16 cellular contexts compared by ENCODE assay signal in the genomic region with DNA sequence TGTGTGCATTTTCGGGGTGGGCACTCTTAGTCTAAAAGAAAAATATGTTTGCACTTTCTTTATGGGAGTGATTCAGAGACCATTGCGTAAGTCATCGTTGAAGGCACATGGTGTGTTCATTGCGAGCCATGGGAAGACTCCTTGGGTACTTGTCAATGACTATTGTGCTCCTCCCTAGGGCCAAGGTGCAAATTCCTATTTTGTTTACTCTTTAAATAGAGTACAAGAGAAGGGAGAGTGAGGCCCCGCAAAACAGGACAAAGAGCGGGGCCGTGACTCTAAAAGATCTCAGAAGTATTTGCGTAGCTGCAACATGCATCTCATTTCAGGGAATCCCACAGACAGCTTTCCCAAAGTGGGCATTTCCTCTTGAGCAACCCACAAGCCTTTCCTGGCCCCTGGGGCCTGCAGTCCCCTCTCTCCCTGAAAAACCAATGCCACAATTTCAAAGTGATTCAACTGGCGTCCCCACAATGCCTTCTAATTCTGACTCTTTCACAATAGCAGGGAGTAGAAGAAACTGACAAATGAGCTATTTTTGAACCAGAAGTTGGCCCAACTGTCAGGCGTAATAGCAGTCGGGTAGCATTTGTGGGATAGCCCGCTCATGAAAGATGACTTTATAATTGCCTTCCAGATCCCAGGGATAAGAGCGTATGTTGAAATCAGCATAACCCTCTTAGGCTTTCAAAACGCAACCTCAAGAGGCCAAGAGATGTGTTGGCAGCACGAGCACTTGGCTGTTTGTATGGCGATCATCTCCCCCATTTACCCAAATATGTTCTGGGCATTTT.
DNase-seq lines count a peak whose midpoint lies in the region; ATAC-seq and TF ChIP-seq lines count a peak whose summit lies in the region.
"Had no signal": no experiment of that assay in that cellular context is flagged by ENCODE, and none has a peak within 500 bp of the region (broad histone marks: within the 10 kb centered on the region; RNA-seq: fewer than 3 reads in every experiment).

No MANE protein-coding gene starts in this region.

- CTCF ChIA-PET in activated CD4-positive, alpha-beta memory T cell treated with anti-CD3 and anti-CD28 coated beads, Interleukin-2, amount 10 ng/mL, durations not matched to agents 7 days and 5 days (lab: Charles Lee) = no interaction called here

- H3K27ac Mint-ChIP-seq in activated CD4-positive, alpha-beta memory T cell treated with anti-CD3 and anti-CD28 coated beads, Interleukin-2, amount 10 ng/mL, durations not matched to agents 7 days and 5 days = no peak overlapping the region
- H3K27ac Mint-ChIP-seq: activated naive CD4-positive, alpha-beta T cell treated with anti-CD3 and anti-CD28 coated beads, Interleukin-2, amount 50 U/mL, for 72 hours; endodermal cell had no signal

- no peak overlapping the region for H3K27ac ChIP-seq in foreskin keratinocyte
- H3K27ac ChIP-seq: gastroesophageal sphincter, parathyroid adenoma, transverse colon had no signal

- H3K27me3 Mint-ChIP-seq in activated CD4-positive, alpha-beta memory T cell treated with anti-CD3 and anti-CD28 coated beads, Interleukin-2, amount 10 ng/mL, durations not matched to agents 7 days and 5 days = no peaks in the 10 kb centered on the region

- POLR2A ChIA-PET in activated CD4-positive, alpha-beta memory T cell treated with anti-CD3 and anti-CD28 coated beads, Interleukin-2, amount 10 ng/mL, durations not matched to agents 7 days and 5 days (lab: Charles Lee) = no interaction called here

- no peak overlapping the region for H3K4me3 ChIP-seq in epithelial cell of esophagus (ENCODE audit: low read length)
- H3K4me3 ChIP-seq: gastroesophageal sphincter, transverse colon had no signal

- H3K4me3 Mint-ChIP-seq in activated CD4-positive, alpha-beta memory T cell treated with anti-CD3 and anti-CD28 coated beads, Interleukin-2, amount 10 ng/mL, durations not matched to agents 7 days and 5 days = no peak overlapping the region
- H3K4me3 Mint-ChIP-seq: endodermal cell had no signal

- H3K4me1 Mint-ChIP-seq in activated CD4-positive, alpha-beta memory T cell treated with anti-CD3 and anti-CD28 coated beads, Interleukin-2, amount 10 ng/mL, durations not matched to agents 7 days and 5 days = no peaks in the 10 kb centered on the region

- no peaks in the 10 kb centered on the region for H3K27me3 ChIP-seq in foreskin keratinocyte
- H3K27me3 ChIP-seq: gastroesophageal sphincter, transverse colon had no signal

- H3K4me1 ChIP-seq in foreskin keratinocyte = no peaks in the 10 kb centered on the region
- H3K4me1 ChIP-seq: gastroesophageal sphincter, parathyroid adenoma had no signal

- H3K9me3 Mint-ChIP-seq in activated CD4-positive, alpha-beta memory T cell treated with anti-CD3 and anti-CD28 coated beads, Interleukin-2, amount 10 ng/mL, durations not matched to agents 7 days and 5 days = peaks cover 5% of the 10 kb centered on the region
- H3K9me3 Mint-ChIP-seq: endodermal cell had no signal

- no peaks in the 10 kb centered on the region for H3K36me3 Mint-ChIP-seq in activated CD4-positive, alpha-beta memory T cell treated with anti-CD3 and anti-CD28 coated beads, Interleukin-2, amount 10 ng/mL, durations not matched to agents 7 days and 5 days (ENCODE audit: low read depth)
- H3K36me3 Mint-ChIP-seq: activated naive CD4-positive, alpha-beta T cell treated with anti-CD3 and anti-CD28 coated beads, Interleukin-2, amount 50 U/mL, for 72 hours had no signal

- ATAC-seq in GM18873 (IDR thresholded peaks at IDR 0.05; ENCODE audit: low FRiP score, unreplicated experiment) (no peak), foreskin keratinocyte (no peak), GM21717 (IDR thresholded peaks at IDR 0.05; ENCODE audit: unreplicated experiment) (no peak)
- ATAC-seq: activated naive CD4-positive, alpha-beta T cell treated with anti-CD3 and anti-CD28 coated beads, Interleukin-2, amount 50 U/mL, for 72 hours; gastroesophageal sphincter had no signal

- TF ChIP-seq CTCF in epithelial cell of esophagus (IDR thresholded peaks at IDR 0.05; ENCODE audit: insufficient read depth, low read depth, low read length, missing control alignments) = no peak
- no peak for TF ChIP-seq CTCF in foreskin keratinocyte (conservative IDR thresholded peaks at IDR 0.05)

- DNase-seq in AML-193 (lab: John Stamatoyannopoulos, UW) = peak; percentile 19 to 52
- DNase-seq in Kasumi-1 (lab: John Stamatoyannopoulos, UW) = peak; percentile 47 to 68
- peak; percentile 96 to 99 for DNase-seq in NOMO-1 (lab: John Stamatoyannopoulos, UW; ENCODE audit: unreplicated experiment in 2 of 2)
- peak; percentile 83 for DNase-seq in epithelial cell of esophagus (ENCODE audit: low read depth)
- no peak for DNase-seq in foreskin keratinocyte
- no peak for DNase-seq in activated CD4-positive, alpha-beta memory T cell treated with anti-CD3 and anti-CD28 coated beads, Interleukin-2, amount 10 ng/mL, durations not matched to agents 7 days and 5 days
- DNase-seq: activated CD4-positive, CD25-positive, alpha-beta regulatory T cell; activated CD8-positive, alpha-beta memory T cell treated with anti-CD3 and anti-CD28 coated beads, Interleukin-2, amount 50 U/mL, for 4 hours; central memory CD4-positive, alpha-beta T cell; endodermal cell; transverse colon had no signal

Comparison
In these comparisons a context has a peak if more than half of its experiments do, and no peak if none do; other contexts are left out.
1. DNase-seq: peak in AML-193 (2 of 2), Kasumi-1 (2 of 2), NOMO-1 (2 of 2) and epithelial cell of esophagus (single experiment); none in foreskin keratinocyte (0 of 2) and activated CD4-positive, alpha-beta memory T cell treated with anti-CD3 and anti-CD28 coated beads, Interleukin-2, amount 10 ng/mL, durations not matched to agents 7 days and 5 days (single experiment).